Comparison of ENCODE assay signal across 34 cellular contexts in the genomic region with DNA sequence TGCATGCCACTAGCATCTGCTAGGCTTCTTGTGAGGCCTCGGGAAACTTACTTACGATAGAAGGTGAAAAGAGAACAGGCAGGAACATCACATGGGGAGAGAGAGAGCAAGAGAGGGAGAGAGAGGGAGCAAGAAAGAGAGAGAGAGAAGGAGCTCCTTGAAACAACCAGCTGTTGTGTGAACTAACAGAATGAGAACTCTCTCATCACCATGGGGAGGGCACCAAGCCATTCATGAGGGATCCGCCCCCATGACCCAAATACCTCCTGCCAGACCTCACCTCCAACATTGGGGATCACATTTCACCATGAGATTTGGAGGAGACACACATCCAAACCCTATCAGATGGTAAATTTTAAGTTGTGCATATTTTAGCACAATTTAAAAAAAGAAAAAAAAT.
DNase-seq lines count a peak whose midpoint lies in the region; ATAC-seq, FAIRE-seq and TF ChIP-seq lines count a peak whose summit lies in the region.
"Had no signal": no experiment of that assay in that cellular context is flagged by ENCODE, and none has a peak within 500 bp of the region (broad histone marks: within the 10 kb centered on the region; RNA-seq: fewer than 3 reads in every experiment).

No MANE protein-coding gene starts in this region.

- no peak overlapping the region for H2AK5ac ChIP-seq in H1 (ENCODE audit: low read depth, low read length)

- WGBS in H1 (ENCODE audit: extremely low coverage in 1 of 2, insufficient coverage in 1 of 2, insufficient read length in 1 of 2, insufficient replicate concordance in 2 of 2, low coverage in 1 of 2, low lambda C conversion rate in 2 of 2, missing lambda C conversion rate in 1 of 2), 2 experiments = 94% methylated on average over 1 of the region's 3 CpGs; no CpG with 5 or more reads in 1 of the 2 experiments
- 56 to 92% (median 70%) methylated on average over 3 of the region's 3 CpGs for WGBS in psoas muscle, 3 donors
- WGBS in heart right ventricle, 2 donors = 88 to 92% methylated on average over 3 of the region's 3 CpGs

- H3K9me3 ChIP-seq in H1 (ENCODE audit: insufficient read depth in 2 of 2, low read depth in 1 of 2, low read length in 1 of 2) = no peaks in the 10 kb centered on the region; a peak in 1 of 4 replicates
- no peaks in the 10 kb centered on the region for H3K9me3 ChIP-seq in psoas muscle
- H3K9me3 ChIP-seq in heart right ventricle = peaks cover 0 to 5% (median 0%) of the 10 kb centered on the region in 11 donors
- H3K9me3 ChIP-seq: BE2C; BLaER1; BLaER1 treated with 17β-estradiol and CSF1 and Interleukin-3, amounts not matched to agents 10 nM and 100 nM; Caco-2 had no signal

- no peak overlapping the region for H2BK120ac ChIP-seq in H1 (replicated peaks; ENCODE audit: low read depth, low read length)

- no peak overlapping the region for H3K4me2 ChIP-seq in H1 (ENCODE audit: insufficient read depth in 1 of 2, low read depth in 2 of 2, low read length in 2 of 2)
- H3K4me2 ChIP-seq: A549; BLaER1; BLaER1 treated with 17β-estradiol and CSF1 and Interleukin-3, amounts not matched to agents 10 nM and 100 nM had no signal

- no peaks in the 10 kb centered on the region for H3K4me1 Mint-ChIP-seq in osteocyte (ENCODE audit: unreplicated experiment)
- H3K4me1 Mint-ChIP-seq: B cell; CD14-positive monocyte; CD4-positive, alpha-beta memory T cell; CD4-positive, CD25-positive, alpha-beta regulatory T cell; CD8-positive, alpha-beta memory T cell had no signal

- no peak overlapping the region for H4K91ac ChIP-seq in H1 (replicated peaks; ENCODE audit: insufficient read length, low read length)

- no peak overlapping the region for H3K9ac ChIP-seq in H1 (replicated peaks in 1 of 4; ENCODE audit: extremely low read depth in 1 of 4, low read depth in 3 of 4, low read length in 3 of 4)
- H3K9ac ChIP-seq: BLaER1; BLaER1 treated with 17β-estradiol and CSF1 and Interleukin-3, amounts not matched to agents 10 nM and 100 nM had no signal

- H3K23me2 ChIP-seq in H1 (ENCODE audit: low read depth, low read length) = peaks cover 3% of the 10 kb centered on the region; the same call in 1 of the 2 replicates

- H2BK15ac ChIP-seq in H1 (ENCODE audit: low read length) = no peak overlapping the region

- TF ChIP-seq RAD21 in H1 (IDR thresholded peaks at IDR 0.05 in 1 of 2, conservative IDR thresholded peaks at IDR 0.05 in 1 of 2; ENCODE audit: low read depth in 2 of 2, low read length in 2 of 2) = no peak

- TF ChIP-seq POLR2A in H1 (IDR thresholded peaks at IDR 0.05; ENCODE audit: control extremely low read depth in 1 of 2, low read depth in 2 of 2, low read length in 2 of 2) = no peak

- no peaks in the 10 kb centered on the region for H3K27me3 Mint-ChIP-seq in osteocyte (ENCODE audit: unreplicated experiment)
- H3K27me3 Mint-ChIP-seq: B cell; CD4-positive, alpha-beta memory T cell; CD4-positive, alpha-beta T cell; CD4-positive, CD25-positive, alpha-beta regulatory T cell; CD8-positive, alpha-beta memory T cell had no signal

- no peak for FAIRE-seq in H1 (lab: Jason Lieb, UNC)
- FAIRE-seq: A204.1, A549, D721Med had no signal

- H2BK12ac ChIP-seq in H1 (ENCODE audit: low read depth, low read length) = no peak overlapping the region

- no peak overlapping the region for H2BK5ac ChIP-seq in H1 (ENCODE audit: low read depth, low read length)

- ATAC-seq in psoas muscle = peak; percentile 55 to 73 (median 62)
- ATAC-seq in heart right ventricle = no peak
- ATAC-seq: A549; CD8-positive, alpha-beta T cell had no signal

- POLR2A ChIA-PET in H1 (lab: Charles Lee; ENCODE audit: partially characterized antibody) = no interaction called here

- no peaks in the 10 kb centered on the region for H3K36me3 Mint-ChIP-seq in osteocyte (ENCODE audit: unreplicated experiment)
- H3K36me3 Mint-ChIP-seq: CD14-positive monocyte; CD4-positive, alpha-beta memory T cell; CD4-positive, CD25-positive, alpha-beta regulatory T cell; CD8-positive, alpha-beta memory T cell; CD8-positive, alpha-beta T cell had no signal

- H3K36me3 ChIP-seq in H1 (ENCODE audit: control insufficient read depth in 2 of 4, insufficient read depth in 4 of 4, low read length in 3 of 4) (no peaks in the 10 kb centered on the region), psoas muscle (ENCODE audit: insufficient read depth in 1 of 2, low read depth in 1 of 2) (no peaks in the 10 kb centered on the region), heart right ventricle (no peaks in the 10 kb centered on the region)
- H3K36me3 ChIP-seq: BE2C; BLaER1; BLaER1 treated with 17β-estradiol and CSF1 and Interleukin-3, amounts not matched to agents 10 nM and 100 nM had no signal

- H3K14ac ChIP-seq in H1 (ENCODE audit: insufficient read length) = no peak overlapping the region

- H3K56ac ChIP-seq in H1 (replicated peaks; ENCODE audit: insufficient read length, low read depth, low read length) = no peak overlapping the region

- no peak overlapping the region for H3K27ac ChIP-seq in H1 (ENCODE audit: low read depth, low read length)
- no peak overlapping the region for H3K27ac ChIP-seq in psoas muscle
- no peak overlapping the region for H3K27ac ChIP-seq in heart right ventricle
- H3K27ac ChIP-seq: 22Rv1; A549; BLaER1; BLaER1 treated with 17β-estradiol and CSF1 and Interleukin-3, amounts not matched to agents 10 nM and 100 nM; C4-2B had no signal

- no peak for TF ChIP-seq EP300 in H1 (IDR thresholded peaks at IDR 0.05; ENCODE audit: borderline replicate concordance in 1 of 2, low read depth in 2 of 2, low read length in 2 of 2)

- H4K20me1 ChIP-seq in H1 (replicated peaks in 1 of 2; ENCODE audit: control insufficient read depth in 1 of 2, insufficient read depth in 2 of 2, low read length in 2 of 2) = no peaks in the 10 kb centered on the region
- H4K20me1 ChIP-seq: BLaER1; BLaER1 treated with 17β-estradiol and CSF1 and Interleukin-3, amounts not matched to agents 10 nM and 100 nM had no signal

- H3K4ac ChIP-seq in H1 (replicated peaks; ENCODE audit: insufficient read length, low read depth, low read length) = peak overlapping the region; percentile 91

- intact Hi-C loops in psoas muscle (cut with DNase I) (no loop called here), heart right ventricle (cut with DNase I) (no loop called here)

- no peak overlapping the region for H3K23ac ChIP-seq in H1 (ENCODE audit: insufficient read length)

- H3K4me3 ChIP-seq in H1 (ENCODE audit: extremely low read depth in 1 of 4, insufficient read depth in 2 of 4, low read depth in 3 of 4, low read length in 4 of 4) (no peak overlapping the region), psoas muscle (no peak overlapping the region), heart right ventricle (no peak overlapping the region)
- H3K4me3 ChIP-seq: A549; BLaER1; BLaER1 treated with 17β-estradiol and CSF1 and Interleukin-3, amounts not matched to agents 10 nM and 100 nM had no signal

- no peak overlapping the region for H2BK20ac ChIP-seq in H1 (ENCODE audit: low read length)

- CTCF ChIA-PET in H1 (lab: Charles Lee; ENCODE audit: partially characterized antibody) = interaction anchor here (1.2 to 1.5 kb wide), 2 partner anchors 12 to 16 kb away, joined by 3 read pairs; no protein-coding TSS in a partner anchor

- H4K5ac ChIP-seq in H1 (ENCODE audit: insufficient read length, low read depth, low read length) = no peak overlapping the region

- no peak overlapping the region for H3K18ac ChIP-seq in H1 (ENCODE audit: extremely low read depth, low read length)

- H3K27ac Mint-ChIP-seq in osteocyte (ENCODE audit: unreplicated experiment) = no peak overlapping the region
- H3K27ac Mint-ChIP-seq: B cell; CD14-positive monocyte; CD4-positive, alpha-beta memory T cell; CD4-positive, alpha-beta T cell; CD4-positive, CD25-positive, alpha-beta regulatory T cell; CD8-positive, alpha-beta memory T cell; CD8-positive, alpha-beta T cell had no signal

- H3K9me3 Mint-ChIP-seq in osteocyte (ENCODE audit: unreplicated experiment) = peaks cover 22% of the 10 kb centered on the region

- no peak overlapping the region for H2AFZ ChIP-seq in H1 (ENCODE audit: low read length)

- peak; percentile 14 for DNase-seq in DMS 273 (lab: John Stamatoyannopoulos, UW; ENCODE audit: unreplicated experiment)
- DNase-seq in DMS 273 treated with DMSO at 0.1 percent for 48 hours (lab: John Stamatoyannopoulos, UW) = no peak
- DNase-seq in H1 (ENCODE audit: low read depth in 1 of 2, low spot score in 2 of 2) = no peak
- no peak for DNase-seq in psoas muscle
- DNase-seq in heart right ventricle = no peak
- no peak for DNase-seq in osteocyte (ENCODE audit: extremely low spot score, unreplicated experiment)
- DNase-seq: 8988T; ACHN; AML-193; BE2C; C1 segment of cervical spinal cord; Caco-2; Calu3; CD4-positive, alpha-beta memory T cell; CD4-positive, alpha-beta T cell; CD4-positive, CD25-positive, alpha-beta regulatory T cell; CD8-positive, alpha-beta memory T cell; CD8-positive, alpha-beta T cell; COR-L47; DMS153; DMS53; DMS79; DMS79 treated with DMSO at 0.1 percent for 48 hours; DND-41; EL had no signal

- H3K4me1 ChIP-seq in H1 (replicated peaks in 1 of 4; ENCODE audit: control insufficient read depth in 3 of 4, insufficient read depth in 4 of 4, low read length in 3 of 4) (0 out of 7 replicates have a peak, but pooled peaks cover 0 to 3% (median 0%) of the 10 kb centered on the region in 4 experiments), psoas muscle (peaks cover 7% of the 10 kb centered on the region), heart right ventricle (no peaks in the 10 kb centered on the region)
- H3K4me1 ChIP-seq: A549; BE2C; BLaER1; BLaER1 treated with 17β-estradiol and CSF1 and Interleukin-3, amounts not matched to agents 10 nM and 100 nM; Caco-2 had no signal

- H3K79me2 ChIP-seq in H1 (ENCODE audit: control insufficient read depth in 1 of 2, insufficient read depth in 2 of 2, low read length in 2 of 2) = no peaks in the 10 kb centered on the region

- H3K79me1 ChIP-seq in H1 (ENCODE audit: low read depth, low read length) = no peaks in the 10 kb centered on the region

- H3K4me3 Mint-ChIP-seq in osteocyte (ENCODE audit: unreplicated experiment) = no peak overlapping the region
- H3K4me3 Mint-ChIP-seq: B cell; CD14-positive monocyte; CD4-positive, alpha-beta memory T cell; CD4-positive, alpha-beta T cell; CD4-positive, CD25-positive, alpha-beta regulatory T cell; CD8-positive, alpha-beta memory T cell; CD8-positive, alpha-beta T cell had no signal

- no peaks in the 10 kb centered on the region for H3K27me3 ChIP-seq in H1 (replicated peaks in 1 of 4; ENCODE audit: control insufficient read depth in 3 of 4, extremely low read depth in 1 of 4, insufficient read depth in 3 of 4, low read length in 3 of 4)
- no peaks in the 10 kb centered on the region for H3K27me3 ChIP-seq in psoas muscle (ENCODE audit: insufficient read depth in 3 of 3, low read length in 2 of 3)
- no peaks in the 10 kb centered on the region for H3K27me3 ChIP-seq in heart right ventricle
- H3K27me3 ChIP-seq: BE2C; BLaER1; BLaER1 treated with 17β-estradiol and CSF1 and Interleukin-3, amounts not matched to agents 10 nM and 100 nM had no signal

- TF ChIP-seq CTCF in H1 (IDR thresholded peaks at IDR 0.05; ENCODE audit: control extremely low read depth in 1 of 3, insufficient read depth in 1 of 3, low read depth in 1 of 3, low read length in 3 of 3) (no peak), psoas muscle (IDR thresholded peaks at IDR 0.05) (no peak), heart right ventricle (IDR thresholded peaks at IDR 0.05) (no peak), osteocyte (IDR thresholded peaks at IDR 0.05) (no peak)

- no peak overlapping the region for H4K8ac ChIP-seq in H1 (ENCODE audit: extremely low read depth, insufficient read depth, low read length)

Comparison
In these comparisons a context has a peak if more than half of its experiments do, and no peak if none do; other contexts are left out.
1. ATAC-seq: peak in psoas muscle (4 of 4); none in heart right ventricle (0 of 8).